ENCODE assay signal across 29 cellular contexts in genomic region chr9:90985631-90986030, GRCh38.
DNase-seq lines count a peak whose midpoint lies in the region; ATAC-seq and TF ChIP-seq lines count a peak whose summit lies in the region.
"Had no signal": no experiment of that assay in that cellular context is flagged by ENCODE, and none has a peak within 500 bp of the region (broad histone marks: within the 10 kb centered on the region; RNA-seq: fewer than 3 reads in every experiment).

No MANE protein-coding gene starts in this region.

- H3K4me3 ChIP-seq in HCT116 (replicated peaks in 1 of 2; ENCODE audit: low read depth in 1 of 2, low read length in 2 of 2): no peak overlapping the region
- no peak overlapping the region for H3K4me3 ChIP-seq in fibroblast of pulmonary artery (replicated peaks; ENCODE audit: low read depth, low read length)
- H3K4me3 ChIP-seq in suprapubic skin: no peak overlapping the region
- H3K4me3 ChIP-seq: cardiac muscle cell, right atrium auricular region, SK-N-MC, testis had no signal

- TF ChIP-seq EP300 in suprapubic skin (IDR thresholded peaks at IDR 0.05): no peak

- no peak for TF ChIP-seq RAD21 in HCT116 (IDR thresholded peaks at IDR 0.05; ENCODE audit: low read depth)

- no peaks in the 10 kb centered on the region for H3K79me1 ChIP-seq in H9 (ENCODE audit: insufficient read depth, low read depth, low read length, poor library complexity, severe bottlenecking)

- no peak for TF ChIP-seq CTCF in HCT116 (IDR thresholded peaks at IDR 0.05 in 2 of 3, conservative IDR thresholded peaks at IDR 0.05 in 1 of 3; ENCODE audit: borderline replicate concordance in 1 of 3, insufficient read depth in 1 of 3, low read depth in 2 of 3, low read length in 2 of 3)
- no peak for TF ChIP-seq CTCF in fibroblast of pulmonary artery (IDR thresholded peaks at IDR 0.05; ENCODE audit: low read length, missing control alignments)
- no peak for TF ChIP-seq CTCF in suprapubic skin (IDR thresholded peaks at IDR 0.05)
- TF ChIP-seq CTCF in H9 (conservative IDR thresholded peaks at IDR 0.05): no peak

- TF ChIP-seq POLR2A in HCT116 (IDR thresholded peaks at IDR 0.05; ENCODE audit: borderline replicate concordance, extremely low read depth, insufficient read depth, insufficient read length) (no peak), suprapubic skin (IDR thresholded peaks at IDR 0.05) (no peak)

- H3K79me2 ChIP-seq in HCT116 (ENCODE audit: insufficient read depth, low read length) (no peaks in the 10 kb centered on the region), H9 (ENCODE audit: insufficient read depth, low read length) (no peaks in the 10 kb centered on the region)

- H3K27ac Mint-ChIP-seq in H9: no peak overlapping the region
- H3K27ac Mint-ChIP-seq: activated CD4-positive, alpha-beta T cell treated with anti-CD3 and anti-CD28 coated beads, Interleukin-2, amount 10 ng/mL, durations not matched to agents 24 days and 14 days; B cell; WTC11 had no signal

- no peak overlapping the region for H3K23ac ChIP-seq in H9 (ENCODE audit: insufficient read length, low read depth, low read length)

- ATAC-seq in HCT116: peak; percentile 43

- no TSS peak for BruUV-seq in HCT116 (replicated peaks; lab: Mats Ljungman, UMichigan)

- H3K9me3 ChIP-seq in HCT116 (ENCODE audit: control insufficient read depth in 1 of 2, insufficient read depth in 1 of 2, low read depth in 1 of 2, low read length in 2 of 2) (no peaks in the 10 kb centered on the region), suprapubic skin (no peaks in the 10 kb centered on the region), H9 (ENCODE audit: control insufficient read depth, low read depth, low read length) (no peaks in the 10 kb centered on the region)
- H3K9me3 ChIP-seq: neutrophil, testis had no signal

- no peak overlapping the region for H4K91ac ChIP-seq in H9 (ENCODE audit: insufficient read length, low read depth, low read length)

- no peak overlapping the region for H2AK5ac ChIP-seq in H9 (ENCODE audit: insufficient read length, low read length)

- no peaks in the 10 kb centered on the region for H3K36me3 Mint-ChIP-seq in H9 (ENCODE audit: insufficient read depth in 1 of 3, low read depth in 3 of 3)
- H3K36me3 Mint-ChIP-seq: activated naive CD4-positive, alpha-beta T cell treated with anti-CD3 and anti-CD28 coated beads, Interleukin-2, amount 50 U/mL, for 72 hours; WTC11 had no signal

- POLR2A ChIA-PET in HCT116 (lab: Charles Lee): no interaction called here

- H3K27ac ChIP-seq in HCT116 (ENCODE audit: low read depth, low read length) (no peak overlapping the region), suprapubic skin (peak overlapping the region; percentile 38), H9 (ENCODE audit: insufficient read length, low read depth, low read length) (no peak overlapping the region)
- H3K27ac ChIP-seq: cardiac muscle cell, HL-60, neutrophil, right atrium auricular region, SK-N-MC, testis had no signal

- H2BK12ac ChIP-seq in H9 (ENCODE audit: insufficient read length, low read depth, low read length): no peak overlapping the region

- no peak overlapping the region for H3K14ac ChIP-seq in H9 (ENCODE audit: insufficient read depth, low read length)

- no peak overlapping the region for H3T11ph ChIP-seq in H9 (ENCODE audit: low read length)

- no peak overlapping the region for H4K8ac ChIP-seq in H9 (replicated peaks; ENCODE audit: insufficient read length, low read depth, low read length)

- no peaks in the 10 kb centered on the region for H3K36me3 ChIP-seq in HCT116 (ENCODE audit: control insufficient read depth in 1 of 2, insufficient read depth in 2 of 2, low read length in 2 of 2)
- H3K36me3 ChIP-seq in suprapubic skin: no peaks in the 10 kb centered on the region
- H3K36me3 ChIP-seq: cardiac muscle cell, neutrophil, right atrium auricular region had no signal

- H3K4me2 ChIP-seq in HCT116 (ENCODE audit: low read length) (no peak overlapping the region), H9 (ENCODE audit: insufficient read depth, insufficient read length, low read length) (no peak overlapping the region)

- no peak overlapping the region for H2BK15ac ChIP-seq in H9 (ENCODE audit: low read depth, low read length)

- H3K27me3 ChIP-seq in HCT116 (ENCODE audit: insufficient read depth, low read length): no peaks in the 10 kb centered on the region
- no peaks in the 10 kb centered on the region for H3K27me3 ChIP-seq in suprapubic skin
- H3K27me3 ChIP-seq in H9 (ENCODE audit: insufficient read depth, low read length): no peaks in the 10 kb centered on the region
- H3K27me3 ChIP-seq: cardiac muscle cell, neutrophil, right atrium auricular region, testis had no signal

- no peak overlapping the region for H3K4me3 Mint-ChIP-seq in H9
- H3K4me3 Mint-ChIP-seq: activated CD4-positive, alpha-beta T cell treated with anti-CD3 and anti-CD28 coated beads, Interleukin-2, amount 10 ng/mL, durations not matched to agents 24 days and 14 days; B cell; WTC11 had no signal

- no peaks in the 10 kb centered on the region for H4K20me1 ChIP-seq in HCT116 (ENCODE audit: insufficient read depth)
- H4K20me1 ChIP-seq in H9 (ENCODE audit: control insufficient read depth, insufficient read depth, insufficient read length): no peaks in the 10 kb centered on the region

- H3K9me2 ChIP-seq in HCT116 (ENCODE audit: insufficient read depth): no peaks in the 10 kb centered on the region

- no peak overlapping the region for H3K4ac ChIP-seq in H9 (ENCODE audit: low read depth, low read length)

- 50% methylated on average over 3 of the region's 3 CpGs for WGBS in suprapubic skin
- no CpG with 5 or more reads among the region's 3 CpGs for WGBS in H9 (ENCODE audit: extremely low coverage, insufficient read length, low lambda C conversion rate)

- intact Hi-C loops in HCT116 (cut with micrococcal nuclease): loop anchor here (1.0 to 10.0 kb wide), 2 partner anchors 441 to 699 kb away; no protein-coding TSS in a partner anchor

- RAD21 ChIA-PET in HCT116 (lab: Charles Lee; ENCODE audit: low non-redundant PET in 1 of 2, low total read pairs in 2 of 2, uncharacterized antibody in 2 of 2, unreplicated experiment in 2 of 2): interaction anchor here (1.0 to 1.1 kb wide), 3 partner anchors 71 to 448 kb away, joined by 3 to 5 read pairs (median 3); no protein-coding TSS in a partner anchor

- CTCF ChIA-PET in HCT116 (lab: Charles Lee): interaction anchor here (1.0 to 1.8 kb wide), 6 partner anchors 71 to 448 kb away, joined by 3 to 14 read pairs (median 4); no protein-coding TSS in a partner anchor

- no peaks in the 10 kb centered on the region for H3K27me3 Mint-ChIP-seq in H9 (ENCODE audit: low read depth)

- H3K18ac ChIP-seq in H9 (ENCODE audit: insufficient read length, low read depth, low read length): no peak overlapping the region

- no peak overlapping the region for H4K5ac ChIP-seq in H9 (ENCODE audit: insufficient read length, low read depth, low read length)

- no peak overlapping the region for H2BK5ac ChIP-seq in H9 (ENCODE audit: insufficient read length, low read length)

- peaks cover 4 to 6% of the 10 kb centered on the region in 2 experiments for H3K4me1 Mint-ChIP-seq in H9
- H3K4me1 Mint-ChIP-seq: B cell had no signal

- H3K9ac ChIP-seq in HCT116 (ENCODE audit: low read length) (no peak overlapping the region), H9 (ENCODE audit: extremely low read depth, insufficient read length, low read length) (no peak overlapping the region)

- DNase-seq in HCT116 (ENCODE audit: low read depth, low spot score) (no peak), amniotic epithelial cell (ENCODE audit: low read depth) (peak; percentile 53), fibroblast of pulmonary artery (ENCODE audit: low read depth) (peak; percentile 34), suprapubic skin (ENCODE audit: low spot score in 2 of 2) (no peak), H9 (no peak), NCI-H1436 treated with DMSO at 0.1 percent for 48 hours (lab: John Stamatoyannopoulos, UW) (no peak)
- DNase-seq in activated naive CD4-positive, alpha-beta T cell treated with anti-CD3 and anti-CD28 coated beads, Interleukin-2, amount 50 U/mL, for 16 hours: no peak
- DNase-seq: activated CD8-positive, alpha-beta memory T cell treated with anti-CD3 and anti-CD28 coated beads for 24 hours; activated T-cell treated with anti-CD3 and anti-CD28 coated beads for 4 hours; anterior cingulate cortex; effector CD4-positive, alpha-beta T cell; foreskin melanocyte; GOT3; hippocampal formation; KG1; MM.1S; NCI-H2081; NCI-H748 treated with DMSO at 0.1 percent for 48 hours; posterior cingulate gyrus; testis had no signal

- no peak overlapping the region for H2BK120ac ChIP-seq in H9 (ENCODE audit: low read depth, low read length, poor library complexity, severe bottlenecking)

- H2AFZ ChIP-seq in HCT116 (ENCODE audit: low read depth, low read length, poor library complexity, severe bottlenecking) (peak overlapping the region; percentile 14), H9 (ENCODE audit: low read length) (no peak overlapping the region)

- no peak overlapping the region for H2BK20ac ChIP-seq in H9 (ENCODE audit: low read depth, low read length, poor library complexity, severe bottlenecking)

- no peak overlapping the region for H3K56ac ChIP-seq in H9 (ENCODE audit: insufficient read length, low read depth, low read length)

- no peaks in the 10 kb centered on the region for H3K23me2 ChIP-seq in H9 (ENCODE audit: insufficient read length, low read depth, low read length, poor library complexity, severe bottlenecking)

- peaks cover 0 to 4% of the 10 kb centered on the region in 2 experiments; a peak in 1 of 5 replicates for H3K9me3 Mint-ChIP-seq in H9
- H3K9me3 Mint-ChIP-seq: activated CD4-positive, alpha-beta T cell treated with anti-CD3 and anti-CD28 coated beads, Interleukin-2, amount 10 ng/mL, durations not matched to agents 24 days and 14 days; activated naive CD4-positive, alpha-beta T cell treated with anti-CD3 and anti-CD28 coated beads, Interleukin-2, amount 50 U/mL, for 72 hours had no signal

- H3K4me1 ChIP-seq in HCT116 (ENCODE audit: control insufficient read depth in 1 of 2, insufficient read depth in 2 of 2, low read length in 2 of 2): peaks cover 0 to 3% of the 10 kb centered on the region in 2 experiments; a peak in 1 of 4 replicates
- H3K4me1 ChIP-seq in suprapubic skin: peaks cover 17% of the 10 kb centered on the region
- no peaks in the 10 kb centered on the region for H3K4me1 ChIP-seq in H9 (ENCODE audit: insufficient read depth, low read length)
- H3K4me1 ChIP-seq: right atrium auricular region, testis had no signal

TF ChIP-seq in HCT116, 20 proteins besides CTCF, POLR2A, EP300 and RAD21 (continues in another document):
- TF ChIP-seq, protein P1, sequence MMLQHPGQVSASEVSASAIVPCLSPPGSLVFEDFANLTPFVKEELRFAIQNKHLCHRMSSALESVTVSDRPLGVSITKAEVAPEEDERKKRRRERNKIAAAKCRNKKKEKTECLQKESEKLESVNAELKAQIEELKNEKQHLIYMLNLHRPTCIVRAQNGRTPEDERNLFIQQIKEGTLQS (IDR thresholded peaks at IDR 0.05): no peak
- no peak for TF ChIP-seq ZFX (IDR thresholded peaks at IDR 0.05)
- TF ChIP-seq SIN3A (IDR thresholded peaks at IDR 0.05; ENCODE audit: low read depth): no peak
- TF ChIP-seq EZH2 (IDR thresholded peaks at IDR 0.05): no peak
- no peak for TF ChIP-seq ELF1 (IDR thresholded peaks at IDR 0.05; ENCODE audit: borderline replicate concordance, low read depth)
- no peak for TF ChIP-seq MAX (IDR thresholded peaks at IDR 0.05)

Comparison
In these comparisons a context has a peak if more than half of its experiments do, and no peak if none do; other contexts are left out.
1. DNase-seq: peak in amniotic epithelial cell (single experiment) and fibroblast of pulmonary artery (single experiment); none in HCT116 (single experiment), suprapubic skin (0 of 2), H9 (single experiment), NCI-H1436 treated with DMSO at 0.1 percent for 48 hours (single experiment) and activated naive CD4-positive, alpha-beta T cell treated with anti-CD3 and anti-CD28 coated beads, Interleukin-2, amount 50 U/mL, for 16 hours (single experiment).